Comparison of ENCODE assay signal across 1 cellular context in genomic region chr12:64476844-64477243, GRCh38.
A peak's percentile ranks its signal among the peaks of the same experiment; 100 is the strongest.
TF ChIP-seq lines count a peak whose summit lies in the region.

No MANE protein-coding gene starts in this region.

TF ChIP-seq in GM12878, 131 proteins besides CTCF, POLR2A, EP300 and RAD21:
- TF ChIP-seq KLF5 (IDR thresholded peaks at IDR 0.05; ENCODE audit: partially characterized antibody) (no peak), CBX5 (IDR thresholded peaks at IDR 0.05; ENCODE audit: low read depth) (0 out of 2 replicates have a peak, but pooled peaks have one; percentile 43)
